In the genomic region with DNA sequence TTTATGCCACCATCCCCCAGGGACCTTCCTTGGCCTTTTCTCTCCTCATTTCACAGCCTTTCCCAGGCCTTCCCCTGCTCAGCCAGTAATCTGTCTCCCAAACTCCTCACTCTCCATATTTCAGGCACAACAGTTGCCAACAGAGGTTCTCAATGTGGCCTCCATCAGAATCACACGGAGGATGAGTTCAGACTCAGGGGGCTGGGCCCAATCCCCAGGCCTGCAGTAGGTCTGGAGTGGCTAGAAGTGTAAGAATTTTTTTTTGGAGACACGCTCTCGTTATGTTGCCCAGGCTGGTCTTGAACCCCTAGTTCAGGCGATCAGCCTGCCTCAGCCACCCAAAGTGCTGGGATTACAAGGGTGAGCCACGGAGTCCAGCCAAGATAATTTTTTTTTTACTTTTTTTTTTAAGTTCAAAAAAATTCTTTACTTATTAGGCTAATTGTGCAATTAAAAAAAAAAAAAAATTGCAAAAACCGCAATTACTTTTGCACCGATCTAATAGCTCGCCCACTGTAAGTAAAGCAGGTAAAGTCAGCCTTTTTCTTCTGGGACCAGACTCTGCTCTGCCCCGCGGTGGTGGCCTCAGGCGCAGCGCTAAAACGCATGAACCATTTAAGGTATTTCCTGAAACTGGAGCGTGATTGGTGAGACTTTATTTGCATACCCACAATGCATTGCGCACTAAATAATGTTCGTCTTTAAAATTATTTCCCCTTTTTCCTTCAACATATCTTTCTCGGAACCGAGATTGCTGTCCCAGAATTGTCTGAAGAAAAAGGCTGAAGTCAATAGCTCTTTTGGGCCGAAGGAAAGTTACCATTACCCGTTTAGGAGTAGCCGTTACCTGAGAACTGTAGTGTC, we compare ENCODE assay signal across 8 cellular contexts. TPM values are rescaled to one million over a fixed set of nuclear protein-coding genes. Genes with fewer than 3 reads are reported as not detected.
DNase-seq lines count a peak whose midpoint lies in the region; ATAC-seq and TF ChIP-seq lines count a peak whose summit lies in the region.

No MANE protein-coding gene starts in this region.

- H3K27me3 Mint-ChIP-seq in nephron progenitor cell (ENCODE audit: low read depth, poor library complexity), result peaks cover 9% of the 10 kb centered on the region

- no peaks in the 10 kb centered on the region for H3K27me3 ChIP-seq in HAP-1 (ENCODE audit: low read depth)
- no peaks in the 10 kb centered on the region for H3K27me3 ChIP-seq in MG63

- H3K4me3 ChIP-seq in HAP-1, result no peak overlapping the region
- H3K4me3 ChIP-seq in MG63, result peak overlapping the region; percentile 49

- H3K9me3 ChIP-seq in HAP-1 (no peaks in the 10 kb centered on the region), MG63 (no peaks in the 10 kb centered on the region)

- peaks cover 3% of the 10 kb centered on the region; the same call in 1 of the 2 replicates for H3K4me1 ChIP-seq in HAP-1

- ATAC-seq in stimulated activated naive CD8-positive, alpha-beta T cell treated with anti-CD3 and anti-CD28 coated beads, Interleukin-15, Interleukin-2, amounts not matched to agents 100 U/mL and 50 U/mL, for 24 hours, result peak; percentile 53

- H3K36me3 ChIP-seq in HAP-1 (replicated peaks) (no peaks in the 10 kb centered on the region), MG63 (no peaks in the 10 kb centered on the region)

- H3K4me1 Mint-ChIP-seq in nephron progenitor cell, result peaks cover 39% of the 10 kb centered on the region

- DNase-seq in EL (peak; percentile 94), HAP-1 (ENCODE audit: low spot score in 2 of 2) (peak; percentile 93 to 96), MG63 (peak; percentile 86), SHP77 treated with DMSO at 0.1 percent for 48 hours (lab: John Stamatoyannopoulos, UW) (peak; percentile 93), activated gamma-delta T cell (lab: John Stamatoyannopoulos, UW) (peak; percentile 62), fibroblast of the conjunctiva (ENCODE audit: low read depth) (peak; percentile 94), nephron progenitor cell (peak; percentile 90)
- DNase-seq in stimulated activated naive CD8-positive, alpha-beta T cell treated with anti-CD3 and anti-CD28 coated beads, Interleukin-15, Interleukin-2, amounts not matched to agents 100 U/mL and 50 U/mL, for 24 hours, result peak; percentile 86

- in situ Hi-C loops in HAP-1 (cut with MboI; ENCODE audit: low sequenced_read_pairs), result no loop called here

- no peaks in the 10 kb centered on the region for H3K36me3 Mint-ChIP-seq in nephron progenitor cell (ENCODE audit: low read depth)

- no peaks in the 10 kb centered on the region for H3K9me3 Mint-ChIP-seq in nephron progenitor cell

- TF ChIP-seq CTCF in nephron progenitor cell (IDR thresholded peaks at IDR 0.05), result peak; percentile 65

- peak overlapping the region; percentile 100 for H3K27ac Mint-ChIP-seq in nephron progenitor cell

- H3K4me3 Mint-ChIP-seq in nephron progenitor cell, result peak overlapping the region; percentile 84

RNA-seq across cellular contexts. Expression of gene KIAA2013, which starts 18.7 kb away (rescaled TPM):
- 43.8 and 57.2 TPM in 2 replicates for total RNA-seq in MG63 (2014; rRNA removed; shearing (Covaris generic); ENCODE audit: low replicate concordance)

RNA-seq across cellular contexts. Expression of gene PLOD1, which starts 27.0 kb away (rescaled TPM):
- 124 and 169 TPM in 2 replicates for total RNA-seq in MG63 (2014; rRNA removed; shearing (Covaris generic); ENCODE audit: low replicate concordance)

RNA-seq across cellular contexts. Expression of gene NPPB, which starts 48.8 kb away (rescaled TPM):
- not detected in 2 replicates for total RNA-seq in MG63 (2014; rRNA removed; shearing (Covaris generic); ENCODE audit: low replicate concordance)

RNA-seq across cellular contexts. Expression of gene NPPA, which starts 59.9 kb away (rescaled TPM):
- not detected in 2 replicates for total RNA-seq in MG63 (2014; rRNA removed; shearing (Covaris generic); ENCODE audit: low replicate concordance)
